ENCODE assay signal across 13 cellular contexts in genomic region chr13:99083976-99084375, GRCh38.
A peak's percentile ranks its signal among the peaks of the same experiment; 100 is the strongest.
DNase-seq lines count a peak whose midpoint lies in the region; ATAC-seq and TF ChIP-seq lines count a peak whose summit lies in the region.
"Had no signal": no experiment of that assay in that cellular context is flagged by ENCODE, and none has a peak within 500 bp of the region (broad histone marks: within the 10 kb centered on the region; RNA-seq: fewer than 3 reads in every experiment).

No MANE protein-coding gene starts in this region.

- no peaks in the 10 kb centered on the region for H3K27me3 Mint-ChIP-seq in stimulated activated naive CD8-positive, alpha-beta T cell treated with anti-CD3 and anti-CD28 coated beads, Interleukin-15, Interleukin-2, amounts not matched to agents 100 ng/mL and 50 ng/mL, for 24 hours
- H3K27me3 Mint-ChIP-seq in T-helper 17 cell, result no peaks in the 10 kb centered on the region
- no peaks in the 10 kb centered on the region for H3K27me3 Mint-ChIP-seq in stimulated activated memory B cell treated with anti-CD40 and anti-IgM and Interleukin-4, amounts not matched to agents 10 μg/mL and 1 μg/mL and 100 μg/mL, for 72 hours
- peaks cover 50% of the 10 kb centered on the region for H3K27me3 Mint-ChIP-seq in nephron progenitor cell (ENCODE audit: low read depth, poor library complexity)

- peak overlapping the region; percentile 72 for H3K4me3 Mint-ChIP-seq in stimulated activated naive CD8-positive, alpha-beta T cell treated with anti-CD3 and anti-CD28 coated beads, Interleukin-15, Interleukin-2, amounts not matched to agents 100 ng/mL and 50 ng/mL, for 24 hours
- peak overlapping the region; percentile 91 for H3K4me3 Mint-ChIP-seq in T-helper 17 cell
- no peak overlapping the region for H3K4me3 Mint-ChIP-seq in stimulated activated memory B cell treated with anti-CD40 and anti-IgM and Interleukin-4, amounts not matched to agents 10 μg/mL and 1 μg/mL and 100 μg/mL, for 72 hours
- H3K4me3 Mint-ChIP-seq in nephron progenitor cell, result no peak overlapping the region
- H3K4me3 Mint-ChIP-seq: dendritic cell treated with granulocyte-macrophage colony-stimulating factor and Interleukin-4, amounts not matched to agents 40 ng/mL and 50 ng/mL, for 4 days had no signal

- peaks cover 0 to 71% (median 16%) of the 10 kb centered on the region in 3 donors for H3K4me1 ChIP-seq in gastroesophageal sphincter
- H3K4me1 ChIP-seq: foreskin keratinocyte had no signal

- DNase-seq in stimulated activated naive CD8-positive, alpha-beta T cell treated with anti-CD3 and anti-CD28 coated beads, Interleukin-15, Interleukin-2, amounts not matched to agents 100 U/mL and 50 U/mL, for 24 hours, result no peak
- DNase-seq in T-helper 17 cell, result no peak
- no peak for DNase-seq in NCI-H2227 (lab: John Stamatoyannopoulos, UW; ENCODE audit: unreplicated experiment)
- no peak for DNase-seq in nephron progenitor cell
- DNase-seq: foreskin keratinocyte, NCI-H2171 treated with DMSO at 0.1 percent for 48 hours, nucleus accumbens had no signal

- WGBS in gastroesophageal sphincter (ENCODE audit: low coverage in 1 of 2), 2 donors, result no CpG with 5 or more reads among the region's 2 CpGs

- peak overlapping the region in 1 of 2 donors; percentile 91 for H3K4me3 ChIP-seq in gastroesophageal sphincter
- H3K4me3 ChIP-seq: K562 had no signal

- no peaks in the 10 kb centered on the region for H3K27me3 ChIP-seq in gastroesophageal sphincter
- H3K27me3 ChIP-seq: foreskin keratinocyte had no signal

- TF ChIP-seq CTCF in gastroesophageal sphincter (IDR thresholded peaks at IDR 0.05), result no peak
- TF ChIP-seq CTCF in nephron progenitor cell (IDR thresholded peaks at IDR 0.05), result no peak

- no peak for TF ChIP-seq EP300 in gastroesophageal sphincter (IDR thresholded peaks at IDR 0.05)

- peak overlapping the region in 3 of 4 donors; percentile 93 to 100 (median 98) for H3K27ac ChIP-seq in gastroesophageal sphincter
- H3K27ac ChIP-seq: foreskin keratinocyte had no signal

- no peaks in the 10 kb centered on the region for H3K36me3 ChIP-seq in gastroesophageal sphincter

- ATAC-seq in stimulated activated naive CD8-positive, alpha-beta T cell treated with anti-CD3 and anti-CD28 coated beads, Interleukin-15, Interleukin-2, amounts not matched to agents 100 U/mL and 50 U/mL, for 24 hours, result no peak
- ATAC-seq in T-helper 17 cell (no peak), gastroesophageal sphincter (no peak), GM19455 (IDR thresholded peaks at IDR 0.05; ENCODE audit: unreplicated experiment) (no peak)
- no peak for ATAC-seq in stimulated activated memory B cell treated with anti-CD40 and anti-IgM and Interleukin-4, amounts not matched to agents 10 μg/mL and 1 μg/mL and 100 μg/mL, for 72 hours
- ATAC-seq: foreskin keratinocyte, K562 had no signal

- no peak overlapping the region for H3K27ac Mint-ChIP-seq in stimulated activated naive CD8-positive, alpha-beta T cell treated with anti-CD3 and anti-CD28 coated beads, Interleukin-15, Interleukin-2, amounts not matched to agents 100 ng/mL and 50 ng/mL, for 24 hours
- H3K27ac Mint-ChIP-seq in T-helper 17 cell (peak overlapping the region; percentile 93), nephron progenitor cell (no peak overlapping the region)
- H3K27ac Mint-ChIP-seq in stimulated activated memory B cell treated with anti-CD40 and anti-IgM and Interleukin-4, amounts not matched to agents 10 μg/mL and 1 μg/mL and 100 μg/mL, for 72 hours, result no peak overlapping the region
- H3K27ac Mint-ChIP-seq: dendritic cell treated with granulocyte-macrophage colony-stimulating factor and Interleukin-4, amounts not matched to agents 40 ng/mL and 50 ng/mL, for 4 days had no signal

- no peaks in the 10 kb centered on the region for H3K9me3 Mint-ChIP-seq in stimulated activated naive CD8-positive, alpha-beta T cell treated with anti-CD3 and anti-CD28 coated beads, Interleukin-15, Interleukin-2, amounts not matched to agents 100 ng/mL and 50 ng/mL, for 24 hours
- no peaks in the 10 kb centered on the region for H3K9me3 Mint-ChIP-seq in stimulated activated memory B cell treated with anti-CD40 and anti-IgM and Interleukin-4, amounts not matched to agents 10 μg/mL and 1 μg/mL and 100 μg/mL, for 72 hours
- no peaks in the 10 kb centered on the region for H3K9me3 Mint-ChIP-seq in nephron progenitor cell
- H3K9me3 Mint-ChIP-seq: dendritic cell treated with granulocyte-macrophage colony-stimulating factor and Interleukin-4, amounts not matched to agents 40 ng/mL and 50 ng/mL, for 4 days had no signal

- no peaks in the 10 kb centered on the region for H3K36me3 Mint-ChIP-seq in stimulated activated naive CD8-positive, alpha-beta T cell treated with anti-CD3 and anti-CD28 coated beads, Interleukin-15, Interleukin-2, amounts not matched to agents 100 ng/mL and 50 ng/mL, for 24 hours (ENCODE audit: low read depth)
- H3K36me3 Mint-ChIP-seq in T-helper 17 cell (ENCODE audit: low read depth) (peaks cover 4% of the 10 kb centered on the region), nephron progenitor cell (ENCODE audit: low read depth) (no peaks in the 10 kb centered on the region)
- H3K36me3 Mint-ChIP-seq in stimulated activated memory B cell treated with anti-CD40 and anti-IgM and Interleukin-4, amounts not matched to agents 10 μg/mL and 1 μg/mL and 100 μg/mL, for 72 hours, result no peaks in the 10 kb centered on the region

- H3K4me1 Mint-ChIP-seq in stimulated activated naive CD8-positive, alpha-beta T cell treated with anti-CD3 and anti-CD28 coated beads, Interleukin-15, Interleukin-2, amounts not matched to agents 100 ng/mL and 50 ng/mL, for 24 hours (ENCODE audit: low read depth), result peaks cover 34% of the 10 kb centered on the region
- H3K4me1 Mint-ChIP-seq in T-helper 17 cell (peaks cover 39% of the 10 kb centered on the region), nephron progenitor cell (peaks cover 37% of the 10 kb centered on the region)
- peaks cover 31% of the 10 kb centered on the region for H3K4me1 Mint-ChIP-seq in stimulated activated memory B cell treated with anti-CD40 and anti-IgM and Interleukin-4, amounts not matched to agents 10 μg/mL and 1 μg/mL and 100 μg/mL, for 72 hours

- H3K9me3 ChIP-seq in T-helper 17 cell (ENCODE audit: control insufficient read depth, low read length, poor library complexity, severe bottlenecking) (no peaks in the 10 kb centered on the region), gastroesophageal sphincter (no peaks in the 10 kb centered on the region)

- TF ChIP-seq POLR2A in gastroesophageal sphincter (IDR thresholded peaks at IDR 0.05), result no peak

Comparison
In these comparisons a context has a peak if more than half of its experiments do, and no peak if none do; other contexts are left out.
1. H3K4me3 Mint-ChIP-seq: peak in stimulated activated naive CD8-positive, alpha-beta T cell treated with anti-CD3 and anti-CD28 coated beads, Interleukin-15, Interleukin-2, amounts not matched to agents 100 ng/mL and 50 ng/mL, for 24 hours (single experiment) and T-helper 17 cell (single experiment); none in stimulated activated memory B cell treated with anti-CD40 and anti-IgM and Interleukin-4, amounts not matched to agents 10 μg/mL and 1 μg/mL and 100 μg/mL, for 72 hours (single experiment) and nephron progenitor cell (single experiment).